In genomic region chr9:91192379-91192775, GRCh38 we compare ENCODE assay signal across 8 cellular contexts.
A peak's percentile ranks its signal among the peaks of the same experiment; 100 is the strongest.
DNase-seq lines count a peak whose midpoint lies in the region; ATAC-seq and TF ChIP-seq lines count a peak whose summit lies in the region.

No MANE protein-coding gene starts in this region.

- H3K9me3 ChIP-seq in hepatocyte (ENCODE audit: low read depth), result no peaks in the 10 kb centered on the region

- 44% methylated on average over 3 of the region's 3 CpGs for WGBS in hepatocyte (ENCODE audit: low lambda C conversion rate, missing lambda C conversion rate)

- no peak for TF ChIP-seq CTCF in hepatocyte (IDR thresholded peaks at IDR 0.05; ENCODE audit: poor library complexity)

- peaks cover 44% of the 10 kb centered on the region for H3K4me1 ChIP-seq in hepatocyte (ENCODE audit: insufficient read depth)

- H3K4me1 Mint-ChIP-seq in activated CD8-positive, alpha-beta T cell treated with anti-CD3 and anti-CD28 coated beads, Interleukin-2, amount 10 ng/mL, durations not matched to agents 7 days and 5 days (ENCODE audit: low read depth), result peaks cover 79% of the 10 kb centered on the region

- H3K9me2 ChIP-seq in hepatocyte (replicated peaks; ENCODE audit: insufficient read depth), result no peaks in the 10 kb centered on the region

- POLR2A ChIA-PET in activated CD8-positive, alpha-beta T cell treated with anti-CD3 and anti-CD28 coated beads, Interleukin-2, amount 10 ng/mL, durations not matched to agents 7 days and 5 days (lab: Charles Lee), result interaction anchor here (0.6 to 3.2 kb wide), 12 partner anchors 14 to 234 kb away, joined by 3 to 22 read pairs (median 4); partner anchors contain the start of gene NFIL3

- H3K4me3 ChIP-seq in hepatocyte, result no peak overlapping the region

- H3K4me3 Mint-ChIP-seq in activated CD8-positive, alpha-beta T cell treated with anti-CD3 and anti-CD28 coated beads, Interleukin-2, amount 10 ng/mL, durations not matched to agents 7 days and 5 days, result peak overlapping the region; percentile 59

- no peaks in the 10 kb centered on the region for H3K27me3 ChIP-seq in hepatocyte

- no peaks in the 10 kb centered on the region for H3K36me3 ChIP-seq in hepatocyte (replicated peaks; ENCODE audit: insufficient read depth, low read depth)

- peak overlapping the region; percentile 100 for H3K27ac ChIP-seq in hepatocyte

- no peak overlapping the region for H2AFZ ChIP-seq in hepatocyte

- CTCF ChIA-PET in activated CD8-positive, alpha-beta T cell treated with anti-CD3 and anti-CD28 coated beads, Interleukin-2, amount 10 ng/mL, durations not matched to agents 7 days and 5 days (lab: Charles Lee), result interaction anchor here (0.8 to 4.3 kb wide), 16 partner anchors 9 to 277 kb away, joined by 3 to 22 read pairs (median 5); partner anchors contain the start of gene NFIL3

- peaks cover 27% of the 10 kb centered on the region for H3K36me3 Mint-ChIP-seq in activated CD8-positive, alpha-beta T cell treated with anti-CD3 and anti-CD28 coated beads, Interleukin-2, amount 10 ng/mL, durations not matched to agents 7 days and 5 days (ENCODE audit: low read depth)

- H3K9me3 Mint-ChIP-seq in activated CD8-positive, alpha-beta T cell treated with anti-CD3 and anti-CD28 coated beads, Interleukin-2, amount 10 ng/mL, durations not matched to agents 7 days and 5 days (ENCODE audit: insufficient read depth), result peaks cover 11% of the 10 kb centered on the region

- H3K4me2 ChIP-seq in hepatocyte, result peak overlapping the region; percentile 87

- H3K27me3 Mint-ChIP-seq in activated CD8-positive, alpha-beta T cell treated with anti-CD3 and anti-CD28 coated beads, Interleukin-2, amount 10 ng/mL, durations not matched to agents 7 days and 5 days (ENCODE audit: low read depth), result no peaks in the 10 kb centered on the region

- peak overlapping the region; percentile 90 for H3K27ac Mint-ChIP-seq in activated CD8-positive, alpha-beta T cell treated with anti-CD3 and anti-CD28 coated beads, Interleukin-2, amount 10 ng/mL, durations not matched to agents 7 days and 5 days

- ATAC-seq in activated CD8-positive, alpha-beta T cell treated with anti-CD3 and anti-CD28 coated beads, Interleukin-2, amount 10 ng/mL, durations not matched to agents 7 days and 5 days, result no peak

- no peaks in the 10 kb centered on the region for H4K20me1 ChIP-seq in hepatocyte (ENCODE audit: insufficient read depth, poor library complexity, severe bottlenecking)

- no peaks in the 10 kb centered on the region for H3K79me2 ChIP-seq in hepatocyte

- peak; percentile 81 for DNase-seq in activated CD8-positive, alpha-beta memory T cell treated with anti-CD3 and anti-CD28 coated beads for 24 hours
- no peak for DNase-seq in activated CD8-positive, alpha-beta memory T cell treated with anti-CD3 and anti-CD28 coated beads, Interleukin-2, amount 50 U/mL, for 4 hours
- DNase-seq in activated CD8-positive, alpha-beta T cell treated with anti-CD3 and anti-CD28 coated beads, Interleukin-2, amount 10 ng/mL, durations not matched to agents 7 days and 5 days, result no peak
- DNase-seq in hepatocyte (ENCODE audit: low spot score), result no peak
- DNase-seq in superior temporal gyrus (ENCODE audit: extremely low spot score), result peak; percentile 48
- no peak for DNase-seq in SHP77 treated with DMSO at 0.1 percent for 48 hours (lab: John Stamatoyannopoulos, UW)
- DNase-seq in stimulated activated naive CD4-positive, alpha-beta T cell treated with Interleukin-2 at 50 U/mL for 16 hours (lab: John Stamatoyannopoulos, UW), result no peak
- DNase-seq in SKM-1 (lab: John Stamatoyannopoulos, UW; ENCODE audit: unreplicated experiment), result no peak

Comparison
In these comparisons a context has a peak if more than half of its experiments do, and no peak if none do; other contexts are left out.
1. DNase-seq: peak in activated CD8-positive, alpha-beta memory T cell treated with anti-CD3 and anti-CD28 coated beads for 24 hours (single experiment) and superior temporal gyrus (single experiment); none in activated CD8-positive, alpha-beta memory T cell treated with anti-CD3 and anti-CD28 coated beads, Interleukin-2, amount 50 U/mL, for 4 hours (single experiment), activated CD8-positive, alpha-beta T cell treated with anti-CD3 and anti-CD28 coated beads, Interleukin-2, amount 10 ng/mL, durations not matched to agents 7 days and 5 days (single experiment), hepatocyte (single experiment), SHP77 treated with DMSO at 0.1 percent for 48 hours (single experiment), stimulated activated naive CD4-positive, alpha-beta T cell treated with Interleukin-2 at 50 U/mL for 16 hours (single experiment) and SKM-1 (single experiment).